8 cellular contexts compared by ENCODE assay signal in the genomic region with DNA sequence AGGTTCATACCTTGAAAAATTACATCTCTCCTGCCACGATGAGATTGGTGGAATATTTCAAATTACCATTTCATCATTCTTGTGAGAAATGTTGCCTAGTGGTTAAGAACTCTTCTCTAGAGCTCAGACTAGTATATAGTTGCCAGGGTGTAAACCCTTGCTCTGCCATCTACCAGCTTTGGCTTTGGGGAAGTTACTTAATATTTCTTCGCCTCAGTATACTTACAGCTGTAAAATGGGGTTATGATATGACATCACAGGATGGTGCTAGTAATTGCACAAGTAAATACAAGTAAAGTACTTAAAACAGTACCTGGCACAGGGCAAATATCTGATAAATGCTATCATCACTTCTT. TPM values are rescaled to one million over a fixed set of nuclear protein-coding genes. Genes with fewer than 3 reads are reported as not detected.
DNase-seq lines count a peak whose midpoint lies in the region.

No MANE protein-coding gene starts in this region.

- H3K36me3 ChIP-seq in iPS-20b (ENCODE audit: insufficient read depth, low read depth, low read length) = no peaks in the 10 kb centered on the region

- H3K4me3 Mint-ChIP-seq in activated T-helper 1 cell treated with anti-CD3 and anti-CD28 coated beads, Interleukin-12 subunit alpha, Interleukin-12 subunit beta, Interleukin-2, Interleukin-4 antibody, amounts not matched to agents 30 ng/mL and 10 ng/mL and 1 ng/mL, durations not matched to agents 14 hours and 24 hours and 36 hours = peak overlapping the region; percentile 99

- H3K4me3 ChIP-seq in iPS-20b (ENCODE audit: low read length) = peak overlapping the region; percentile 100

- no peaks in the 10 kb centered on the region for H3K9me3 ChIP-seq in iPS-20b (ENCODE audit: insufficient read depth, low read depth, low read length)

- peaks cover 7% of the 10 kb centered on the region for H3K36me3 Mint-ChIP-seq in activated T-helper 1 cell treated with anti-CD3 and anti-CD28 coated beads, Interleukin-12 subunit alpha, Interleukin-12 subunit beta, Interleukin-2, Interleukin-4 antibody, amounts not matched to agents 30 ng/mL and 10 ng/mL and 1 ng/mL, durations not matched to agents 14 hours and 24 hours and 36 hours (ENCODE audit: low read depth)

- H3K27ac ChIP-seq in iPS-20b (ENCODE audit: low read length) (no peak overlapping the region), substantia nigra (ENCODE audit: low read depth, low read length, poor library complexity, severe bottlenecking) (peak overlapping the region; percentile 77)

- no peaks in the 10 kb centered on the region for H3K9me3 Mint-ChIP-seq in activated T-helper 1 cell treated with anti-CD3 and anti-CD28 coated beads, Interleukin-12 subunit alpha, Interleukin-12 subunit beta, Interleukin-2, Interleukin-4 antibody, amounts not matched to agents 30 ng/mL and 10 ng/mL and 1 ng/mL, durations not matched to agents 14 hours and 24 hours and 36 hours

- H3K27ac Mint-ChIP-seq in activated T-helper 1 cell treated with anti-CD3 and anti-CD28 coated beads, Interleukin-12 subunit alpha, Interleukin-12 subunit beta, Interleukin-2, Interleukin-4 antibody, amounts not matched to agents 30 ng/mL and 10 ng/mL and 1 ng/mL, durations not matched to agents 14 hours and 24 hours and 36 hours = peak overlapping the region; percentile 98

- DNase-seq in GF-D8 (lab: John Stamatoyannopoulos, UW) = peak; percentile 47
- DNase-seq in HT-29 (ENCODE audit: low spot score) = peak; percentile 39
- DNase-seq in activated T-helper 1 cell treated with anti-CD3 and anti-CD28 coated beads, Interleukin-12 subunit alpha, Interleukin-12 subunit beta, Interleukin-2, Interleukin-4 antibody, amounts not matched to agents 30 ng/mL and 10 ng/mL and 1 ng/mL, durations not matched to agents 14 hours and 24 hours and 36 hours (ENCODE audit: low spot score) = no peak
- DNase-seq in substantia nigra (lab: John Stamatoyannopoulos, UW) = no peak
- DNase-seq in AG08395 (ENCODE audit: low spot score) = no peak
- DNase-seq in retina = no peak
- DNase-seq in KG1 (lab: John Stamatoyannopoulos, UW) = no peak

- no peaks in the 10 kb centered on the region for H3K27me3 ChIP-seq in iPS-20b (ENCODE audit: insufficient read depth, low read length)

- H3K4me1 ChIP-seq in iPS-20b (ENCODE audit: insufficient read depth, low read length) = peaks cover 24% of the 10 kb centered on the region

- peaks cover 2% of the 10 kb centered on the region for H3K27me3 Mint-ChIP-seq in activated T-helper 1 cell treated with anti-CD3 and anti-CD28 coated beads, Interleukin-12 subunit alpha, Interleukin-12 subunit beta, Interleukin-2, Interleukin-4 antibody, amounts not matched to agents 30 ng/mL and 10 ng/mL and 1 ng/mL, durations not matched to agents 14 hours and 24 hours and 36 hours (ENCODE audit: insufficient read depth)

- peak overlapping the region; percentile 92; the same call in 1 of the 2 replicates for H3K9ac ChIP-seq in iPS-20b (ENCODE audit: low read depth, low read length)

- H3K4me1 Mint-ChIP-seq in activated T-helper 1 cell treated with anti-CD3 and anti-CD28 coated beads, Interleukin-12 subunit alpha, Interleukin-12 subunit beta, Interleukin-2, Interleukin-4 antibody, amounts not matched to agents 30 ng/mL and 10 ng/mL and 1 ng/mL, durations not matched to agents 14 hours and 24 hours and 36 hours (ENCODE audit: low read depth) = peaks cover 32% of the 10 kb centered on the region

- intact Hi-C loops in activated T-helper 1 cell treated with anti-CD3 and anti-CD28 coated beads, Interleukin-12 subunit alpha, Interleukin-12 subunit beta, Interleukin-2, Interleukin-4 antibody, amounts not matched to agents 30 ng/mL and 10 ng/mL and 1 ng/mL, durations not matched to agents 14 hours and 24 hours and 36 hours (cut with micrococcal nuclease) = loop anchor here (1.0 kb wide), 1 partner anchor 73 kb away; no protein-coding TSS in a partner anchor

RNA-seq across cellular contexts. Expression of a gene that starts 1.5 kb away (rescaled TPM):
- total RNA-seq in HT-29 (2014; rRNA removed; shearing (Covaris generic)) = 19.0 and 20.4 TPM in 2 replicates
- 19.6 and 20.2 TPM in 2 replicates for total RNA-seq in activated T-helper 1 cell treated with anti-CD3 and anti-CD28 coated beads, Interleukin-12 subunit alpha, Interleukin-12 subunit beta, Interleukin-2, Interleukin-4 antibody, amounts not matched to agents 30 ng/mL and 10 ng/mL and 1 ng/mL, durations not matched to agents 14 hours and 24 hours and 36 hours

Comparison
In these comparisons a context has a peak if more than half of its experiments do, and no peak if none do; other contexts are left out.
1. DNase-seq: peak in GF-D8 (single experiment) and HT-29 (single experiment); none in activated T-helper 1 cell treated with anti-CD3 and anti-CD28 coated beads, Interleukin-12 subunit alpha, Interleukin-12 subunit beta, Interleukin-2, Interleukin-4 antibody, amounts not matched to agents 30 ng/mL and 10 ng/mL and 1 ng/mL, durations not matched to agents 14 hours and 24 hours and 36 hours (single experiment), substantia nigra (0 of 49), AG08395 (single experiment), retina (single experiment) and KG1 (single experiment).